18 cellular contexts compared by ENCODE assay signal in genomic region chr2:29236074-29236473, GRCh38.
DNase-seq lines count a peak whose midpoint lies in the region; ATAC-seq and TF ChIP-seq lines count a peak whose summit lies in the region.
"Had no signal": no experiment of that assay in that cellular context is flagged by ENCODE, and none has a peak within 500 bp of the region (broad histone marks: within the 10 kb centered on the region; RNA-seq: fewer than 3 reads in every experiment).

No MANE protein-coding gene starts in this region.

- no peaks in the 10 kb centered on the region for H3K27me3 ChIP-seq in sigmoid colon

- H3K27me3 Mint-ChIP-seq in activated naive CD4-positive, alpha-beta T cell treated with anti-CD3 and anti-CD28 coated beads, Interleukin-2, amount 10 ng/mL, durations not matched to agents 7 days and 5 days: peaks cover 13% of the 10 kb centered on the region
- H3K27me3 Mint-ChIP-seq in CD14-positive monocyte (ENCODE audit: low read depth in 3 of 3): peaks cover 3 to 7% (median 7%) of the 10 kb centered on the region in 3 donors

- no peak for ATAC-seq in mucosa of descending colon
- ATAC-seq: A549; CD8-positive, alpha-beta T cell had no signal

- no peak for TF ChIP-seq EP300 in sigmoid colon (IDR thresholded peaks at IDR 0.05)

- H3K27ac Mint-ChIP-seq in activated naive CD4-positive, alpha-beta T cell treated with anti-CD3 and anti-CD28 coated beads, Interleukin-2, amount 10 ng/mL, durations not matched to agents 7 days and 5 days: no peak overlapping the region
- H3K27ac Mint-ChIP-seq in CD14-positive monocyte: no peak overlapping the region
- H3K27ac Mint-ChIP-seq: CD4-positive, CD25-positive, alpha-beta regulatory T cell; CD8-positive, alpha-beta T cell had no signal

- CTCF ChIA-PET in activated naive CD4-positive, alpha-beta T cell treated with anti-CD3 and anti-CD28 coated beads, Interleukin-2, amount 10 ng/mL, durations not matched to agents 7 days and 5 days (lab: Charles Lee): no interaction called here

- no peaks in the 10 kb centered on the region for H3K9me3 ChIP-seq in sigmoid colon
- no peaks in the 10 kb centered on the region for H3K9me3 ChIP-seq in mucosa of descending colon
- H3K9me3 ChIP-seq: A549, Caco-2, HAP-1 had no signal

- TF ChIP-seq POLR2A in sigmoid colon (IDR thresholded peaks at IDR 0.05): no peak

- H3K27ac ChIP-seq in sigmoid colon: no peak overlapping the region
- H3K27ac ChIP-seq: A549 had no signal

- TF ChIP-seq CTCF in CD14-positive monocyte (IDR thresholded peaks at IDR 0.05) (no peak), sigmoid colon (IDR thresholded peaks at IDR 0.05) (no peak), mucosa of descending colon (IDR thresholded peaks at IDR 0.05) (no peak)

- in situ Hi-C loops in ACHN (cut with HindIII; ENCODE audit: low pct_ligation_motif_present, low pct_unique_long_range_greater_than_20kb, low sequenced_read_pairs): no loop called here

- H3K4me3 Mint-ChIP-seq in activated naive CD4-positive, alpha-beta T cell treated with anti-CD3 and anti-CD28 coated beads, Interleukin-2, amount 10 ng/mL, durations not matched to agents 7 days and 5 days: no peak overlapping the region
- no peak overlapping the region for H3K4me3 Mint-ChIP-seq in CD14-positive monocyte
- H3K4me3 Mint-ChIP-seq: CD4-positive, CD25-positive, alpha-beta regulatory T cell; CD8-positive, alpha-beta T cell had no signal

- no peaks in the 10 kb centered on the region for H3K36me3 Mint-ChIP-seq in activated naive CD4-positive, alpha-beta T cell treated with anti-CD3 and anti-CD28 coated beads, Interleukin-2, amount 10 ng/mL, durations not matched to agents 7 days and 5 days
- no peaks in the 10 kb centered on the region for H3K36me3 Mint-ChIP-seq in CD14-positive monocyte
- H3K36me3 Mint-ChIP-seq: CD4-positive, CD25-positive, alpha-beta regulatory T cell; CD8-positive, alpha-beta T cell had no signal

- H3K9me3 Mint-ChIP-seq in activated naive CD4-positive, alpha-beta T cell treated with anti-CD3 and anti-CD28 coated beads, Interleukin-2, amount 10 ng/mL, durations not matched to agents 7 days and 5 days: no peaks in the 10 kb centered on the region
- peaks cover 0 to 2% (median 0%) of the 10 kb centered on the region in 7 donors for H3K9me3 Mint-ChIP-seq in CD14-positive monocyte
- H3K9me3 Mint-ChIP-seq: CD8-positive, alpha-beta T cell had no signal

- H3K36me3 ChIP-seq in sigmoid colon (no peaks in the 10 kb centered on the region), mucosa of descending colon (ENCODE audit: low read depth) (no peaks in the 10 kb centered on the region)
- H3K36me3 ChIP-seq: HAP-1 had no signal

- intact Hi-C loops in CD14-positive monocyte (cut with micrococcal nuclease): no loop called here
- intact Hi-C loops in sigmoid colon (cut with DNase I): no loop called here
- intact Hi-C loops in mucosa of descending colon (cut with DNase I, micrococcal nuclease): no loop called here

- H3K4me3 ChIP-seq in sigmoid colon (no peak overlapping the region), mucosa of descending colon (no peak overlapping the region)
- H3K4me3 ChIP-seq: A549, HAP-1 had no signal

- WGBS in sigmoid colon, 2 donors: 88 to 90% methylated on average over 6 of the region's 6 CpGs

- H3K4me1 Mint-ChIP-seq in activated naive CD4-positive, alpha-beta T cell treated with anti-CD3 and anti-CD28 coated beads, Interleukin-2, amount 10 ng/mL, durations not matched to agents 7 days and 5 days: no peaks in the 10 kb centered on the region
- H3K4me1 Mint-ChIP-seq in CD14-positive monocyte: no peaks in the 10 kb centered on the region
- H3K4me1 Mint-ChIP-seq: CD4-positive, CD25-positive, alpha-beta regulatory T cell had no signal

- DNase-seq in activated naive CD4-positive, alpha-beta T cell treated with anti-CD3 and anti-CD28 coated beads, Interleukin-2, amount 10 ng/mL, durations not matched to agents 7 days and 5 days: peak; percentile 3
- no peak for DNase-seq in activated naive CD4-positive, alpha-beta T cell (lab: John Stamatoyannopoulos, UW)
- DNase-seq in CD14-positive monocyte (ENCODE audit: low spot score): peak; percentile 9
- DNase-seq in mesenteric fat pad (ENCODE audit: low spot score): peak; percentile 84
- DNase-seq in sigmoid colon: peak; percentile 50
- no peak for DNase-seq in ACHN
- no peak for DNase-seq in mucosa of descending colon
- no peak for DNase-seq in activated CD8-positive, alpha-beta memory T cell treated with anti-CD3 and anti-CD28 coated beads for 24 hours
- DNase-seq: 8988T; C1 segment of cervical spinal cord; Caco-2; CD4-positive, CD25-positive, alpha-beta regulatory T cell; CD8-positive, alpha-beta T cell; DMS153; DND-41; GOT3 had no signal

- H3K4me1 ChIP-seq in sigmoid colon (no peaks in the 10 kb centered on the region), mucosa of descending colon (ENCODE audit: low read depth) (no peaks in the 10 kb centered on the region)
- H3K4me1 ChIP-seq: A549, Caco-2, HAP-1 had no signal

Comparison
In these comparisons a context has a peak if more than half of its experiments do, and no peak if none do; other contexts are left out.
1. DNase-seq: peak in activated naive CD4-positive, alpha-beta T cell treated with anti-CD3 and anti-CD28 coated beads, Interleukin-2, amount 10 ng/mL, durations not matched to agents 7 days and 5 days (single experiment), CD14-positive monocyte (single experiment), mesenteric fat pad (single experiment) and sigmoid colon (single experiment); none in activated naive CD4-positive, alpha-beta T cell (0 of 4), ACHN (single experiment), mucosa of descending colon (0 of 3) and activated CD8-positive, alpha-beta memory T cell treated with anti-CD3 and anti-CD28 coated beads for 24 hours (single experiment).